In genomic region chr22:25781801-25782200, GRCh38 we compare ENCODE assay signal across 1 cellular context.
TF ChIP-seq lines count a peak whose summit lies in the region.

No MANE protein-coding gene starts in this region.

TF ChIP-seq in HepG2, 621 proteins besides CTCF, POLR2A, EP300 and RAD21 (continued from another document):
- no peak for TF ChIP-seq LCORL (IDR thresholded peaks at IDR 0.05)
- no peak for TF ChIP-seq LCORL (CRISPR knock-in tag; IDR thresholded peaks at IDR 0.05)
- TF ChIP-seq ZBTB4 (CRISPR knock-in tag; IDR thresholded peaks at IDR 0.05; ENCODE audit: borderline replicate concordance) = no peak
- no peak for TF ChIP-seq ONECUT2 (CRISPR knock-in tag; IDR thresholded peaks at IDR 0.05)
- no peak for TF ChIP-seq TFAP4 (IDR thresholded peaks at IDR 0.05; ENCODE audit: borderline replicate concordance, low read depth)
- no peak for TF ChIP-seq ZNF737 (CRISPR knock-in tag; IDR thresholded peaks at IDR 0.05; ENCODE audit: borderline replicate concordance)
- no peak for TF ChIP-seq ZNF580 (CRISPR knock-in tag; IDR thresholded peaks at IDR 0.05; ENCODE audit: borderline replicate concordance, low read depth)
- TF ChIP-seq BATF2 (CRISPR knock-in tag; IDR thresholded peaks at IDR 0.05) = no peak
- no peak for TF ChIP-seq BORCS8-MEF2B (CRISPR knock-in tag; IDR thresholded peaks at IDR 0.05)
- TF ChIP-seq ZMAT3 (CRISPR knock-in tag; conservative IDR thresholded peaks at IDR 0.05) = no peak
- TF ChIP-seq CBX2 (IDR thresholded peaks at IDR 0.05; ENCODE audit: low read depth, low read length) = no peak
- TF ChIP-seq CBX2 (CRISPR knock-in tag; IDR thresholded peaks at IDR 0.05; ENCODE audit: low read depth) = no peak
- no peak for TF ChIP-seq SPEN (CRISPR knock-in tag; IDR thresholded peaks at IDR 0.05; ENCODE audit: low read depth)
- TF ChIP-seq STAT6 (CRISPR knock-in tag; IDR thresholded peaks at IDR 0.05; ENCODE audit: borderline replicate concordance) = no peak
- no peak for TF ChIP-seq ATAD3A (CRISPR knock-in tag; IDR thresholded peaks at IDR 0.05)
